Comparison of ENCODE assay signal across 25 cellular contexts in genomic region chr1:198399452-198399851, GRCh38.
DNase-seq lines count a peak whose midpoint lies in the region; ATAC-seq, FAIRE-seq and TF ChIP-seq lines count a peak whose summit lies in the region.
"Had no signal": no experiment of that assay in that cellular context is flagged by ENCODE, and none has a peak within 500 bp of the region (broad histone marks: within the 10 kb centered on the region; RNA-seq: fewer than 3 reads in every experiment).

No MANE protein-coding gene starts in this region.

- H3K27ac ChIP-seq in right cardiac atrium (ENCODE audit: low read length) (no peak overlapping the region), astrocyte (ENCODE audit: low read depth, low read length) (no peak overlapping the region)
- H3K27ac ChIP-seq: BLaER1 treated with 17β-estradiol and CSF1 and Interleukin-3, amounts not matched to agents 10 nM and 100 nM; C4-2B had no signal

- no peaks in the 10 kb centered on the region for H3K36me3 Mint-ChIP-seq in astrocyte (ENCODE audit: low read depth, unreplicated experiment)
- H3K36me3 Mint-ChIP-seq: CD8-positive, alpha-beta T cell had no signal

- peaks cover 4% of the 10 kb centered on the region for H3K27me3 Mint-ChIP-seq in astrocyte (ENCODE audit: low read depth, unreplicated experiment)

- H3K9me3 Mint-ChIP-seq in astrocyte (ENCODE audit: unreplicated experiment), result no peaks in the 10 kb centered on the region
- H3K9me3 Mint-ChIP-seq: CD4-positive, alpha-beta T cell; CD8-positive, alpha-beta T cell had no signal

- H3K27me3 ChIP-seq in right cardiac atrium (ENCODE audit: control insufficient read depth, insufficient read depth) (no peaks in the 10 kb centered on the region), astrocyte (ENCODE audit: insufficient read depth, low read length) (no peaks in the 10 kb centered on the region)
- H3K27me3 ChIP-seq: BLaER1 treated with 17β-estradiol and CSF1 and Interleukin-3, amounts not matched to agents 10 nM and 100 nM had no signal

- H3K9me3 ChIP-seq in right cardiac atrium (ENCODE audit: control insufficient read depth, low read length), result no peaks in the 10 kb centered on the region
- H3K9me3 ChIP-seq in astrocyte (ENCODE audit: insufficient read depth, low read depth, low read length), result no peaks in the 10 kb centered on the region

- intact Hi-C loops in right cardiac atrium (cut with DNase I) (no loop called here), left cardiac atrium (cut with DNase I) (no loop called here)

- H3K4me1 ChIP-seq in right cardiac atrium (ENCODE audit: control insufficient read depth, insufficient read depth, low read length), result no peaks in the 10 kb centered on the region
- H3K4me1 ChIP-seq in astrocyte (ENCODE audit: insufficient read depth, low read length), result no peaks in the 10 kb centered on the region
- H3K4me1 ChIP-seq: BLaER1 treated with 17β-estradiol and CSF1 and Interleukin-3, amounts not matched to agents 10 nM and 100 nM; Caco-2 had no signal

- H3K79me2 ChIP-seq in astrocyte (ENCODE audit: insufficient read depth, low read length), result no peaks in the 10 kb centered on the region

- H3K4me3 ChIP-seq in right cardiac atrium (ENCODE audit: low read length) (no peak overlapping the region), astrocyte (ENCODE audit: insufficient read depth, low read depth, low read length) (no peak overlapping the region), fibroblast of mammary gland (ENCODE audit: control insufficient read depth, low read depth, low read length) (no peak overlapping the region)
- H3K4me3 ChIP-seq: BLaER1 treated with 17β-estradiol and CSF1 and Interleukin-3, amounts not matched to agents 10 nM and 100 nM; GM12878 had no signal

- H3K4me3 Mint-ChIP-seq in astrocyte (ENCODE audit: unreplicated experiment), result no peak overlapping the region
- H3K4me3 Mint-ChIP-seq: B cell; CD4-positive, alpha-beta T cell; CD8-positive, alpha-beta T cell had no signal

- no peak overlapping the region for H2AFZ ChIP-seq in astrocyte (ENCODE audit: low read depth, low read length)

- no peaks in the 10 kb centered on the region for H3K4me1 Mint-ChIP-seq in astrocyte (ENCODE audit: low read depth, unreplicated experiment)
- H3K4me1 Mint-ChIP-seq: B cell had no signal

- no peaks in the 10 kb centered on the region for H3K36me3 ChIP-seq in astrocyte (ENCODE audit: insufficient read depth, low read length)
- H3K36me3 ChIP-seq: BLaER1 treated with 17β-estradiol and CSF1 and Interleukin-3, amounts not matched to agents 10 nM and 100 nM had no signal

- WGBS in right cardiac atrium, result 38% methylated on average over 1 of the region's 1 CpG

- no peaks in the 10 kb centered on the region for H4K20me1 ChIP-seq in astrocyte (ENCODE audit: insufficient read depth, low read length)
- H4K20me1 ChIP-seq: BLaER1 treated with 17β-estradiol and CSF1 and Interleukin-3, amounts not matched to agents 10 nM and 100 nM had no signal

- no peak for TF ChIP-seq CTCF in astrocyte (IDR thresholded peaks at IDR 0.05; ENCODE audit: insufficient read depth, low read depth, low read length)
- TF ChIP-seq CTCF in fibroblast of mammary gland (conservative IDR thresholded peaks at IDR 0.05; ENCODE audit: control insufficient read depth, insufficient read depth, low read depth, low read length), result no peak

- peak in 1 of 3 donors; percentile 50 for DNase-seq in right cardiac atrium
- DNase-seq in left cardiac atrium, result no peak
- peak; percentile 4 for DNase-seq in LHCN-M2 (ENCODE audit: low read depth)
- DNase-seq in astrocyte (ENCODE audit: low read depth), result peak; percentile 26
- peak; percentile 2 for DNase-seq in fibroblast of mammary gland (ENCODE audit: low read depth)
- DNase-seq in nucleus accumbens (lab: John Stamatoyannopoulos, UW), result no peak
- DNase-seq in HuH-7 (ENCODE audit: low spot score), result no peak
- DNase-seq: 8988T; ACHN; AML-193; Caco-2; Calu3; CD4-positive, alpha-beta T cell; CD8-positive, alpha-beta T cell; DMS79 treated with DMSO at 0.1 percent for 48 hours; GDM1 had no signal

- no peak overlapping the region for H3K4me2 ChIP-seq in astrocyte (ENCODE audit: low read length)
- H3K4me2 ChIP-seq: BLaER1 treated with 17β-estradiol and CSF1 and Interleukin-3, amounts not matched to agents 10 nM and 100 nM had no signal

- H3K9ac ChIP-seq in astrocyte (ENCODE audit: low read length), result no peak overlapping the region
- H3K9ac ChIP-seq: BLaER1 treated with 17β-estradiol and CSF1 and Interleukin-3, amounts not matched to agents 10 nM and 100 nM had no signal

- peak; percentile 45 to 95 for ATAC-seq in right cardiac atrium
- ATAC-seq in left cardiac atrium, result no peak
- ATAC-seq in HG02642 (IDR thresholded peaks at IDR 0.05; ENCODE audit: poor library complexity, unreplicated experiment), result no peak
- ATAC-seq: CD8-positive, alpha-beta T cell; GM12878 had no signal

- no peak for FAIRE-seq in astrocyte (lab: Jason Lieb, UNC)
- FAIRE-seq: A204.1, D721Med, GM12878, GM12892, GM18507 had no signal

- no peak overlapping the region for H3K27ac Mint-ChIP-seq in astrocyte (ENCODE audit: unreplicated experiment)
- H3K27ac Mint-ChIP-seq: B cell; CD4-positive, alpha-beta T cell; CD8-positive, alpha-beta T cell had no signal

Comparison
In these comparisons a context has a peak if more than half of its experiments do, and no peak if none do; other contexts are left out.
1. ATAC-seq: peak in right cardiac atrium (2 of 2); none in left cardiac atrium (0 of 2) and HG02642 (single experiment).
2. DNase-seq: peak in LHCN-M2 (single experiment), astrocyte (single experiment) and fibroblast of mammary gland (single experiment); none in left cardiac atrium (single experiment), nucleus accumbens (0 of 56) and HuH-7 (single experiment).